2 cellular contexts compared by ENCODE assay signal in the genomic region with DNA sequence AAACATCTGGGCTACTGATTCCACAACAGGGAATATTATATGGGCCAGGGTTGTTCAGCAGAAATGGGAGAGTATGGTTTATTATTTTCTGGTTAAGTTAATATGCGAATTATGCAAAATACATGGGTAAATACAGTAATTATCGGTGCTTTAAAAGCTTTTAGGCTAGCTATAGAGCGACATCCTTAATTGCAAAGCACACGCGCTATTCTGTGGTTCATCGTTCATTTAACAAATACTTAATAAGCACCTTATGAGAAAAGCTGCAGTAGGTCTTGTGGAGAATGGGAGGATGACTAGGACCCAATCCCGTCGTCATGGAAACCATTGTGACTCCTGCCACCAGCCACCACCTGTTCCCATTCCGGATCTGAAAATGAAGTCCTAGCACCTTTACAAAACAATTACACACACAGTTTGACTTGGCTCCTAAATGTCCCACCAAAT.
A peak's percentile ranks its signal among the peaks of the same experiment; 100 is the strongest.
TF ChIP-seq lines count a peak whose summit lies in the region.

No MANE protein-coding gene starts in this region.

TF ChIP-seq in IMR-90, 13 proteins besides CTCF, POLR2A, EP300 and RAD21:
- TF ChIP-seq CHD1 (IDR thresholded peaks at IDR 0.05; ENCODE audit: low read depth, low read length) (no peak), NFE2L2 (IDR thresholded peaks at IDR 0.05; ENCODE audit: low read depth, low read length) (no peak)

TF ChIP-seq in H1, 55 proteins besides CTCF, POLR2A, EP300 and RAD21:
- peak; percentile 50 for TF ChIP-seq ASH2L (IDR thresholded peaks at IDR 0.05; ENCODE audit: low read length)
- TF ChIP-seq, protein P1, sequence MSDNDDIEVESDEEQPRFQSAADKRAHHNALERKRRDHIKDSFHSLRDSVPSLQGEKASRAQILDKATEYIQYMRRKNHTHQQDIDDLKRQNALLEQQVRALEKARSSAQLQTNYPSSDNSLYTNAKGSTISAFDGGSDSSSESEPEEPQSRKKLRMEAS (IDR thresholded peaks at IDR 0.05) = peak; percentile 42; the same call in 1 of the 2 replicates
- TF ChIP-seq SIN3A (conservative IDR thresholded peaks at IDR 0.05 in 1 of 2, IDR thresholded peaks at IDR 0.05 in 1 of 2; ENCODE audit: low read depth in 1 of 2, low read length in 2 of 2) = 0 out of 4 replicates have a peak, but pooled peaks of 1 of the 2 experiments have one; percentile 28
- no peak for TF ChIP-seq HDAC2 (IDR thresholded peaks at IDR 0.05; ENCODE audit: borderline replicate concordance in 1 of 2, low read depth in 2 of 2, low read length in 2 of 2)
- no peak for TF ChIP-seq KDM4A (IDR thresholded peaks at IDR 0.05; ENCODE audit: low read depth, low read length, severe bottlenecking)
- 0 out of 2 replicates have a peak, but pooled peaks have one; percentile 18 for TF ChIP-seq RBBP5 (IDR thresholded peaks at IDR 0.05; ENCODE audit: borderline replicate concordance, low read depth, low read length)
- TF ChIP-seq TEAD4 (IDR thresholded peaks at IDR 0.05; ENCODE audit: low read depth, low read length) = no peak
- no peak for TF ChIP-seq JUN (IDR thresholded peaks at IDR 0.05; ENCODE audit: low read depth, low read length)
